1 cellular context compared by ENCODE assay signal in the genomic region with DNA sequence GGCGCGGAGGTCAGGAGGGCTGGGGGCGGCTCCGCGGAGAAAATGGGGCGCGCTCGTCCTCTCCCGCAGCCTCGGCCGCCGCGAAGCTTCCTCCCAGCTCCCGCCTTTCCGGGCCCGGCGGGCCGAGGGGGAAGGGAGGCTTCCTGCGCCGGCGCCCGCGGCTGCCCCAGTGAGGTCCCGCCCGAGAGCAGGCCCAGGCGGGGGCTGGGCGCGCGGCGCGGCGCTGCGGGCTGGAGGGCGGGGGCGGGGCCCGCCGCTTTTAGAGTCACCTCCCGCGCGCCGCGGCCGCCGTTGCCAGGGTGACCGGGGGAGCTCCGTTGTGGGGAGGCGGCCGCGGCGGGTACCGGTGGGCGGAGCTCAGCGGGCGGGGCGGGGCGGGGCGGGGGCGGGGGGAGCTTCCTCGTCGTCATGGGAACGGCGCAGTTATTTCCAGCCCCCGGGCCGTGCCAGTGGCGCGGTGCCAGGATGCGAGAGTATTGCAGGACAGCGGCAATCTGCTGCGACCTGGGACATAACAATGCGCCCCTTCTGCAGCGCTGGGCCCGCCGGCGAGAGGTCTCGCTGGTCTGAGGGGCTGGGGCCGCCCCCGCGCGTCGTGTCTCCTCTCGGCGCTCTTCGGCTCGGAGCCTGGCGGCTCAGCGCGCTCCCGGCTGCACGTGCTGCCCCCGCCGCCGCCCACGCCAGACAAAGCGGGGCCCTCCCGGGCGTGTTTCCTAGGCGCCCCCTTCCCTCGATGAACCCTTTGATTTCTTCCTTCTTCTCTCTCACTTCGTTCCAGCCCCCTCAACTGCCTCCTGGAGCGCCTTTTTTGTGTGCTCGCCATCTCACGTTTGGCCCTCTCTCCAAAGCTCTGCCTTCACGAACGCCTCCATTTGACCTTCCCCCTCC.
TF ChIP-seq lines count a peak whose summit lies in the region.

No MANE protein-coding gene starts in this region.

TF ChIP-seq in IMR-90, 13 proteins besides CTCF, POLR2A, EP300 and RAD21:
- TF ChIP-seq CEBPB (IDR thresholded peaks at IDR 0.05; ENCODE audit: low read depth, low read length): 0 out of 2 replicates have a peak, but pooled peaks have one; percentile 3
- no peak for TF ChIP-seq CHD1 (IDR thresholded peaks at IDR 0.05; ENCODE audit: low read depth, low read length)
- peak; percentile 85 for TF ChIP-seq MAZ (IDR thresholded peaks at IDR 0.05; ENCODE audit: borderline replicate concordance, low read depth, low read length)
- no peak for TF ChIP-seq NFE2L2 (IDR thresholded peaks at IDR 0.05; ENCODE audit: low read depth, low read length)
- TF ChIP-seq, protein P1, sequence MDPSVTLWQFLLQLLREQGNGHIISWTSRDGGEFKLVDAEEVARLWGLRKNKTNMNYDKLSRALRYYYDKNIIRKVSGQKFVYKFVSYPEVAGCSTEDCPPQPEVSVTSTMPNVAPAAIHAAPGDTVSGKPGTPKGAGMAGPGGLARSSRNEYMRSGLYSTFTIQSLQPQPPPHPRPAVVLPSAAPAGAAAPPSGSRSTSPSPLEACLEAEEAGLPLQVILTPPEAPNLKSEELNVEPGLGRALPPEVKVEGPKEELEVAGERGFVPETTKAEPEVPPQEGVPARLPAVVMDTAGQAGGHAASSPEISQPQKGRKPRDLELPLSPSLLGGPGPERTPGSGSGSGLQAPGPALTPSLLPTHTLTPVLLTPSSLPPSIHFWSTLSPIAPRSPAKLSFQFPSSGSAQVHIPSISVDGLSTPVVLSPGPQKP (IDR thresholded peaks at IDR 0.05; ENCODE audit: borderline replicate concordance, low read depth, low read length): no peak
- no peak for TF ChIP-seq RCOR1 (IDR thresholded peaks at IDR 0.05; ENCODE audit: insufficient replicate concordance, low read length)
- peak; percentile 88 for TF ChIP-seq BHLHE40 (IDR thresholded peaks at IDR 0.05; ENCODE audit: low read depth, low read length)
- TF ChIP-seq RFX5 (IDR thresholded peaks at IDR 0.05; ENCODE audit: low read depth, low read length): no peak
- no peak for TF ChIP-seq MAFK (IDR thresholded peaks at IDR 0.05; ENCODE audit: low read depth, low read length)
- no peak; the same call in 1 of the 2 replicates for TF ChIP-seq SMC3 (IDR thresholded peaks at IDR 0.05; ENCODE audit: low read depth, low read length)
- no peak for TF ChIP-seq FOS (IDR thresholded peaks at IDR 0.05; ENCODE audit: low read depth, low read length)
- TF ChIP-seq MXI1 (IDR thresholded peaks at IDR 0.05; ENCODE audit: borderline replicate concordance, low read depth, low read length): peak; percentile 41; the same call in 1 of the 2 replicates
- TF ChIP-seq, protein P2, sequence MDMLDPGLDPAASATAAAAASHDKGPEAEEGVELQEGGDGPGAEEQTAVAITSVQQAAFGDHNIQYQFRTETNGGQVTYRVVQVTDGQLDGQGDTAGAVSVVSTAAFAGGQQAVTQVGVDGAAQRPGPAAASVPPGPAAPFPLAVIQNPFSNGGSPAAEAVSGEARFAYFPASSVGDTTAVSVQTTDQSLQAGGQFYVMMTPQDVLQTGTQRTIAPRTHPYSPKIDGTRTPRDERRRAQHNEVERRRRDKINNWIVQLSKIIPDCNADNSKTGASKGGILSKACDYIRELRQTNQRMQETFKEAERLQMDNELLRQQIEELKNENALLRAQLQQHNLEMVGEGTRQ (IDR thresholded peaks at IDR 0.05; ENCODE audit: low read depth, low read length): peak; percentile 29; the same call in 1 of the 2 replicates
